25 cellular contexts compared by ENCODE assay signal in the genomic region with DNA sequence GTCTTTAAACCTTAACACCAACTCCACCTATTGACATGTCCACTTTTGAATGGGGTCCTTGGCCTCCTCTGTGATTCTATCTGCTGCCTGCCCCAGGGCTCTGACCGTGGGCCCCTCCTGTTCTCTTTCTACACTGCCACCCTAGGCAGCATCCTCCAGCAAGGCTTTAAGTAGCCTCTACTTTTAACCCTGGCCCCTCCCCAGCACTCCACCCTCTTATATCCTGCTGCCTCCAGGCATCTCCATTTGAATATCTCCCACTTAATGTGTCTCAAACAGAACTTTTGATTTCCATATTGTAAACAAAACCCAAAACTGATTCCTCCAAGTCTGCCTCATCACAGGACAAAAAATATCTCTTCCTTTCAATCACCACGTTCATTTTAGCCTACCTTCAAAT.
DNase-seq lines count a peak whose midpoint lies in the region; ATAC-seq, FAIRE-seq and TF ChIP-seq lines count a peak whose summit lies in the region.
"Had no signal": no experiment of that assay in that cellular context is flagged by ENCODE, and none has a peak within 500 bp of the region (broad histone marks: within the 10 kb centered on the region; RNA-seq: fewer than 3 reads in every experiment).

No MANE protein-coding gene starts in this region.

- CTCF ChIA-PET in Calu3 (lab: Charles Lee) (no interaction called here), H1 (lab: Charles Lee; ENCODE audit: partially characterized antibody) (interaction anchor here (1.2 kb wide), 1 partner anchor 81 kb away, joined by 4 read pairs; no protein-coding TSS in a partner anchor)

- TF ChIP-seq CTCF in Calu3 (IDR thresholded peaks at IDR 0.05; ENCODE audit: unreplicated experiment) (no peak), H1 (IDR thresholded peaks at IDR 0.05; ENCODE audit: control extremely low read depth in 1 of 3, insufficient read depth in 1 of 3, low read depth in 1 of 3, low read length in 3 of 3) (no peak), nephron progenitor cell (IDR thresholded peaks at IDR 0.05) (no peak), ascending aorta (IDR thresholded peaks at IDR 0.05) (no peak), HFFc6 (IDR thresholded peaks at IDR 0.05) (no peak)

- H2BK15ac ChIP-seq in H1 (ENCODE audit: low read length), result no peak overlapping the region

- H3K9me3 Mint-ChIP-seq in Calu3 (ENCODE audit: low read depth, unreplicated experiment) (no peaks in the 10 kb centered on the region), nephron progenitor cell (no peaks in the 10 kb centered on the region), HFFc6 (no peaks in the 10 kb centered on the region)
- H3K9me3 Mint-ChIP-seq: activated naive CD4-positive, alpha-beta T cell treated with anti-CD3 and anti-CD28 coated beads for 36 hours; activated T-cell treated with anti-CD3 and anti-CD28 coated beads, Interleukin-2, amount 50 U/mL, for 24 hours; IgD-negative memory B cell; stimulated activated naive CD8-positive, alpha-beta T cell treated with anti-CD3 and anti-CD28 coated beads, Interleukin-15, amount 100 ng/mL, for 72 hours had no signal

- H3K79me2 ChIP-seq in H1 (ENCODE audit: control insufficient read depth in 1 of 2, insufficient read depth in 2 of 2, low read length in 2 of 2), result peaks cover 0 to 10% of the 10 kb centered on the region in 2 experiments; a peak in 3 of 4 replicates

- H3K36me3 Mint-ChIP-seq in Calu3 (ENCODE audit: insufficient read depth, unreplicated experiment), result peaks cover 20% of the 10 kb centered on the region
- no peaks in the 10 kb centered on the region for H3K36me3 Mint-ChIP-seq in nephron progenitor cell (ENCODE audit: low read depth)
- H3K36me3 Mint-ChIP-seq in HFFc6 (ENCODE audit: low read depth), result no peaks in the 10 kb centered on the region
- H3K36me3 Mint-ChIP-seq: IgD-negative memory B cell had no signal

- 34% methylated on average over 2 of the region's 2 CpGs; no CpG with 5 or more reads in 1 of the 2 experiments for WGBS in H1 (ENCODE audit: extremely low coverage in 1 of 2, insufficient coverage in 1 of 2, insufficient read length in 1 of 2, insufficient replicate concordance in 2 of 2, low coverage in 1 of 2, low lambda C conversion rate in 2 of 2, missing lambda C conversion rate in 1 of 2), 2 experiments

- H3K4me1 ChIP-seq in H1 (replicated peaks in 1 of 4; ENCODE audit: control insufficient read depth in 3 of 4, insufficient read depth in 4 of 4, low read length in 3 of 4) (peaks cover 6 to 19% (median 10%) of the 10 kb centered on the region in 4 experiments), ascending aorta (peaks cover 0 to 4% of the 10 kb centered on the region in 2 donors)

- no peak overlapping the region for H4K91ac ChIP-seq in H1 (replicated peaks; ENCODE audit: insufficient read length, low read length)

- H4K20me1 ChIP-seq in H1 (replicated peaks in 1 of 2; ENCODE audit: control insufficient read depth in 1 of 2, insufficient read depth in 2 of 2, low read length in 2 of 2), result peaks cover 0 to 5% of the 10 kb centered on the region in 2 experiments

- no peak overlapping the region for H3K23ac ChIP-seq in H1 (ENCODE audit: insufficient read length)

- TF ChIP-seq EP300 in H1 (IDR thresholded peaks at IDR 0.05; ENCODE audit: borderline replicate concordance in 1 of 2, low read depth in 2 of 2, low read length in 2 of 2), result no peak

- H2AK5ac ChIP-seq in H1 (ENCODE audit: low read depth, low read length), result no peak overlapping the region

- no peak overlapping the region for H3K18ac ChIP-seq in H1 (ENCODE audit: extremely low read depth, low read length)

- no peak overlapping the region; the same call in 1 of the 2 replicates for H2AFZ ChIP-seq in H1 (ENCODE audit: low read length)

- TF ChIP-seq POLR2A in H1 (IDR thresholded peaks at IDR 0.05; ENCODE audit: control extremely low read depth in 1 of 2, low read depth in 2 of 2, low read length in 2 of 2), result no peak

- H3K9ac ChIP-seq in H1 (replicated peaks in 1 of 4; ENCODE audit: extremely low read depth in 1 of 4, low read depth in 3 of 4, low read length in 3 of 4), result no peak overlapping the region

- FAIRE-seq in H1 (lab: Jason Lieb, UNC), result peak; percentile 28

- H3K4me3 ChIP-seq in H1 (ENCODE audit: extremely low read depth in 1 of 4, insufficient read depth in 2 of 4, low read depth in 3 of 4, low read length in 4 of 4) (peak overlapping the region in 1 of 4 experiments; percentile 22; a peak in 3 of 8 replicates), ascending aorta (no peak overlapping the region)
- H3K4me3 ChIP-seq: cardiac muscle cell, lower lobe of right lung, right atrium auricular region, upper lobe of left lung had no signal

- peak overlapping the region; percentile 62 for H3K27ac Mint-ChIP-seq in Calu3 (ENCODE audit: unreplicated experiment)
- H3K27ac Mint-ChIP-seq in nephron progenitor cell, result peak overlapping the region; percentile 63
- no peak overlapping the region for H3K27ac Mint-ChIP-seq in HFFc6
- H3K27ac Mint-ChIP-seq: activated naive CD4-positive, alpha-beta T cell treated with anti-CD3 and anti-CD28 coated beads for 36 hours; activated T-cell treated with anti-CD3 and anti-CD28 coated beads, Interleukin-2, amount 50 U/mL, for 24 hours; IgD-negative memory B cell; stimulated activated naive CD8-positive, alpha-beta T cell treated with anti-CD3 and anti-CD28 coated beads, Interleukin-15, amount 100 ng/mL, for 72 hours had no signal

- H3K4me3 Mint-ChIP-seq in Calu3 (ENCODE audit: low read depth, unreplicated experiment) (peak overlapping the region; percentile 54), nephron progenitor cell (peak overlapping the region; percentile 4), HFFc6 (no peak overlapping the region)
- H3K4me3 Mint-ChIP-seq: activated naive CD4-positive, alpha-beta T cell treated with anti-CD3 and anti-CD28 coated beads for 36 hours; activated T-cell treated with anti-CD3 and anti-CD28 coated beads, Interleukin-2, amount 50 U/mL, for 24 hours; stimulated activated naive CD8-positive, alpha-beta T cell treated with anti-CD3 and anti-CD28 coated beads, Interleukin-15, amount 100 ng/mL, for 72 hours had no signal

- no peak for TF ChIP-seq RAD21 in H1 (IDR thresholded peaks at IDR 0.05 in 1 of 2, conservative IDR thresholded peaks at IDR 0.05 in 1 of 2; ENCODE audit: low read depth in 2 of 2, low read length in 2 of 2)

- BruUV-seq in Calu3 (replicated peaks; lab: Mats Ljungman, UMichigan), result no TSS peak

- intact Hi-C loops in Calu3 (cut with micrococcal nuclease; ENCODE audit: unreplicated experiment) (loop anchor here (5.0 kb wide), 2 partner anchors 35 to 50 kb away; no protein-coding TSS in a partner anchor), ascending aorta (cut with DNase I) (no loop called here)

- no peak overlapping the region for H3K14ac ChIP-seq in H1 (ENCODE audit: insufficient read length)

- DNase-seq in Calu3, result no peak
- DNase-seq in NCI-H510A (lab: John Stamatoyannopoulos, UW), result peak; percentile 29
- DNase-seq in H1 (ENCODE audit: low read depth in 1 of 2, low spot score in 2 of 2), result no peak
- DNase-seq in nephron progenitor cell, result no peak
- DNase-seq in ascending aorta (ENCODE audit: low spot score in 2 of 2), result no peak
- DNase-seq in HFFc6, result no peak
- no peak for DNase-seq in inferior parietal cortex (ENCODE audit: extremely low spot score)
- DNase-seq: activated CD4-positive, alpha-beta T cell treated with anti-CD3 and anti-CD28 coated beads for 1 hour; activated CD8-positive, alpha-beta memory T cell treated with anti-CD3 and anti-CD28 coated beads for 24 hours; activated naive CD4-positive, alpha-beta T cell treated with anti-CD3 and anti-CD28 coated beads for 36 hours; activated T-cell treated with anti-CD3 and anti-CD28 coated beads, Interleukin-2, amount 50 U/mL, for 24 hours; C1 segment of cervical spinal cord; EL; foreskin fibroblast; lower lobe of right lung; NCI-H748 treated with DMSO at 0.1 percent for 48 hours; OCI-M1; SHP77 treated with DMSO at 0.1 percent for 48 hours; stimulated activated naive CD8-positive, alpha-beta T cell treated with anti-CD3 and anti-CD28 coated beads, Interleukin-15, amount 100 ng/mL, for 72 hours; SW 1271 had no signal

- H3K27me3 ChIP-seq in H1 (replicated peaks in 1 of 4; ENCODE audit: control insufficient read depth in 3 of 4, extremely low read depth in 1 of 4, insufficient read depth in 3 of 4, low read length in 3 of 4) (peaks cover 0 to 3% (median 1%) of the 10 kb centered on the region in 4 experiments; a peak in 2 of 7 replicates), ascending aorta (no peaks in the 10 kb centered on the region)
- H3K27me3 ChIP-seq: right atrium auricular region, upper lobe of left lung had no signal

- no peak overlapping the region for H2BK20ac ChIP-seq in H1 (ENCODE audit: low read length)

- no peak overlapping the region for H2BK12ac ChIP-seq in H1 (ENCODE audit: low read depth, low read length)

- H4K5ac ChIP-seq in H1 (ENCODE audit: insufficient read length, low read depth, low read length), result no peak overlapping the region

- H3K79me1 ChIP-seq in H1 (ENCODE audit: low read depth, low read length), result no peaks in the 10 kb centered on the region

- POLR2A ChIA-PET in H1 (lab: Charles Lee; ENCODE audit: partially characterized antibody), result no interaction called here

- H3K9me3 ChIP-seq in H1 (ENCODE audit: insufficient read depth in 2 of 2, low read depth in 1 of 2, low read length in 1 of 2) (no peaks in the 10 kb centered on the region), ascending aorta (no peaks in the 10 kb centered on the region)
- H3K9me3 ChIP-seq: lower lobe of right lung, right atrium auricular region, upper lobe of left lung had no signal

- H2BK5ac ChIP-seq in H1 (ENCODE audit: low read depth, low read length), result no peak overlapping the region; the same call in 1 of the 2 replicates

- peak overlapping the region; percentile 44 to 59 for H3K4me2 ChIP-seq in H1 (ENCODE audit: insufficient read depth in 1 of 2, low read depth in 2 of 2, low read length in 2 of 2)

- no peak overlapping the region for H3K27ac ChIP-seq in H1 (ENCODE audit: low read depth, low read length)
- no peak overlapping the region for H3K27ac ChIP-seq in ascending aorta
- H3K27ac ChIP-seq: cardiac muscle cell, lower lobe of right lung, right atrium auricular region, upper lobe of left lung had no signal

- H3K56ac ChIP-seq in H1 (replicated peaks; ENCODE audit: insufficient read length, low read depth, low read length), result no peak overlapping the region

- no peak overlapping the region for H3K4ac ChIP-seq in H1 (replicated peaks; ENCODE audit: insufficient read length, low read depth, low read length)

- H3K36me3 ChIP-seq in H1 (ENCODE audit: control insufficient read depth in 2 of 4, insufficient read depth in 4 of 4, low read length in 3 of 4) (no peaks in the 10 kb centered on the region), ascending aorta (no peaks in the 10 kb centered on the region)
- H3K36me3 ChIP-seq: cardiac muscle cell, lower lobe of right lung, right atrium auricular region, upper lobe of left lung had no signal

- no peak overlapping the region for H2BK120ac ChIP-seq in H1 (replicated peaks; ENCODE audit: low read depth, low read length)

- no peaks in the 10 kb centered on the region for H3K27me3 Mint-ChIP-seq in Calu3 (ENCODE audit: unreplicated experiment)
- peaks cover 5% of the 10 kb centered on the region for H3K27me3 Mint-ChIP-seq in nephron progenitor cell (ENCODE audit: low read depth, poor library complexity)
- 0 out of 2 replicates have a peak, but pooled peaks cover 2% of the 10 kb centered on the region for H3K27me3 Mint-ChIP-seq in HFFc6 (ENCODE audit: insufficient read depth)

- no peak for ATAC-seq in GM19395 (IDR thresholded peaks at IDR 0.05; ENCODE audit: unreplicated experiment)
- ATAC-seq: stimulated activated naive CD8-positive, alpha-beta T cell treated with anti-CD3 and anti-CD28 coated beads, Interleukin-15, amount 100 ng/mL, for 72 hours had no signal

- peaks cover 2% of the 10 kb centered on the region for H3K23me2 ChIP-seq in H1 (ENCODE audit: low read depth, low read length)

- H3K4me1 Mint-ChIP-seq in Calu3 (ENCODE audit: low read depth, unreplicated experiment) (peaks cover 46% of the 10 kb centered on the region), nephron progenitor cell (peaks cover 77% of the 10 kb centered on the region), HFFc6 (ENCODE audit: low read depth) (peaks cover 41% of the 10 kb centered on the region)

- H4K8ac ChIP-seq in H1 (ENCODE audit: extremely low read depth, insufficient read depth, low read length), result no peak overlapping the region
